8 cellular contexts compared by ENCODE assay signal in the genomic region with DNA sequence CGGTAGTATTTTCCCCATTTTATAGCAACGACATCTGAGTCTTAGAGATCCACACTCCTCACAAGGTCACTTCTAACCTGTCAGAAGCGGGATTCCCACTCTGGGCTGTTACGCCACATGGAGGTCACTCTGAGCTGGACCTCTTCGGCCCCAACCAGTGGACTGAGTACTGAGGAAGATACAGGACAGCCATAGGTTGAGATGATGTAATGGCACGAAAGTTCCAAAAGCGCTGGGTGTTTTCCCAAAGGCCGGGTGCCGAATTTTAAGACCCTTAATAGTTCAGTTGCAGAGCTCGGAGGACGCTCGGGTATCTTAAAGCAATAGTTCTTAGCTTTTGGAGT. TPM values are rescaled to one million over a fixed set of nuclear protein-coding genes. Genes with fewer than 3 reads are reported as not detected.
A peak's percentile ranks its signal among the peaks of the same experiment; 100 is the strongest.
DNase-seq lines count a peak whose midpoint lies in the region; ATAC-seq, FAIRE-seq and TF ChIP-seq lines count a peak whose summit lies in the region.

No MANE protein-coding gene starts in this region.

- peaks cover 43% of the 10 kb centered on the region for H3K36me3 Mint-ChIP-seq in activated B cell treated with CpG ODN at 0.5 μM for 24 hours (ENCODE audit: low read depth)

- ATAC-seq in activated B cell treated with CpG ODN at 0.5 μM for 24 hours (ENCODE audit: low read depth) (no peak), pancreas (peak; percentile 3 to 17 (median 4)), GM21737 (IDR thresholded peaks at IDR 0.05; ENCODE audit: unreplicated experiment) (no peak)

- peak overlapping the region; percentile 94 for H3K27ac Mint-ChIP-seq in activated B cell treated with CpG ODN at 0.5 μM for 24 hours

- POLR2A ChIA-PET in HEK293 (lab: Yijun Ruan, JAX) (no interaction called here), activated B cell treated with CpG ODN at 0.5 μM for 24 hours (lab: Charles Lee) (interaction anchor here (1.6 to 2.4 kb wide), 3 partner anchors 8 to 188 kb away, joined by 6 to 14 read pairs (median 9); partner anchors contain the start of gene CCSER2)

- H3K36me3 ChIP-seq in BE2C (peaks cover 28% of the 10 kb centered on the region), HEK293 (ENCODE audit: control insufficient read depth in 2 of 2, insufficient read depth in 1 of 2, low read length in 2 of 2) (peaks cover 21 to 34% of the 10 kb centered on the region in 2 experiments), pancreas (peaks cover 5 to 34% (median 13%) of the 10 kb centered on the region in 3 donors)

- H3K4me3 Mint-ChIP-seq in activated B cell treated with CpG ODN at 0.5 μM for 24 hours, result peak overlapping the region; percentile 96

- H3K4me1 Mint-ChIP-seq in activated B cell treated with CpG ODN at 0.5 μM for 24 hours, result peaks cover 32% of the 10 kb centered on the region

- intact Hi-C loops in activated B cell treated with CpG ODN at 0.5 μM for 24 hours (cut with micrococcal nuclease), result no loop called here
- intact Hi-C loops in pancreas (cut with DNase I), result no loop called here

- H3K27me3 ChIP-seq in BE2C (no peaks in the 10 kb centered on the region), pancreas (no peaks in the 10 kb centered on the region)

- no peak for FAIRE-seq in pancreas (lab: Jason Lieb, UNC)

- H3K27ac ChIP-seq in HEK293 (ENCODE audit: extremely low read depth, low read depth, low read length) (peak overlapping the region; percentile 58; the same call in 1 of the 2 replicates), pancreas (peak overlapping the region; percentile 96 to 98 (median 97))

- no peak for DNase-seq in BE2C
- DNase-seq in activated B cell treated with CpG ODN at 0.5 μM for 24 hours, result no peak
- DNase-seq in foreskin fibroblast, result peak; percentile 2 to 58
- peak in 2 of 6 donors; percentile 15 to 31 for DNase-seq in pancreas
- no peak for DNase-seq in iPS-NIHi11 (ENCODE audit: low spot score)
- DNase-seq in NCI-H1436 treated with DMSO at 0.1 percent for 48 hours (lab: John Stamatoyannopoulos, UW), result no peak

- TF ChIP-seq CTCF in BE2C (IDR thresholded peaks at IDR 0.05; ENCODE audit: low read depth, low read length), result no peak
- no peak for TF ChIP-seq CTCF in HEK293 (tag by site-specific recombination; IDR thresholded peaks at IDR 0.05)
- no peak for TF ChIP-seq CTCF in activated B cell treated with CpG ODN at 0.5 μM for 24 hours (IDR thresholded peaks at IDR 0.05)
- no peak for TF ChIP-seq CTCF in foreskin fibroblast (IDR thresholded peaks at IDR 0.05; ENCODE audit: low read depth, low read length)
- TF ChIP-seq CTCF in pancreas (IDR thresholded peaks at IDR 0.05), result no peak

- H3K9me3 Mint-ChIP-seq in activated B cell treated with CpG ODN at 0.5 μM for 24 hours, result no peaks in the 10 kb centered on the region

- CTCF ChIA-PET in HEK293 (lab: Yijun Ruan, JAX), result interaction anchor here (2.1 kb wide), 1 partner anchor 9 kb away, joined by 10 read pairs; no protein-coding TSS in a partner anchor
- CTCF ChIA-PET in activated B cell treated with CpG ODN at 0.5 μM for 24 hours (lab: Charles Lee), result interaction anchor here (1.2 to 1.7 kb wide), 2 partner anchors 8 to 10 kb away, joined by 3 to 5 read pairs; no protein-coding TSS in a partner anchor

- no peaks in the 10 kb centered on the region for H3K27me3 Mint-ChIP-seq in activated B cell treated with CpG ODN at 0.5 μM for 24 hours

- WGBS in pancreas, 2 donors, result 1 to 2% methylated on average over 12 of the region's 12 CpGs

- H3K9me3 ChIP-seq in BE2C (no peaks in the 10 kb centered on the region), HEK293 (ENCODE audit: control insufficient read depth, insufficient read depth, low read depth, low read length) (no peaks in the 10 kb centered on the region), pancreas (no peaks in the 10 kb centered on the region)

- H3K4me3 ChIP-seq in BE2C (ENCODE audit: low read depth, low read length) (peak overlapping the region; percentile 91), HEK293 (ENCODE audit: low read depth, low read length) (peak overlapping the region; percentile 87), foreskin fibroblast (ENCODE audit: low read depth in 1 of 2, low read length in 2 of 2) (peak overlapping the region; percentile 96 to 100), pancreas (peak overlapping the region; percentile 84 to 95 (median 87))

- H3K4me1 ChIP-seq in BE2C (peaks cover 2% of the 10 kb centered on the region; the same call in 1 of the 2 replicates), HEK293 (ENCODE audit: control insufficient read depth, insufficient read depth, low read length) (no peaks in the 10 kb centered on the region), pancreas (peaks cover 6 to 10% (median 9%) of the 10 kb centered on the region in 3 donors)

TF ChIP-seq in HEK293, 187 proteins besides CTCF, POLR2A, EP300 and RAD21:
- TF ChIP-seq ZNF629 (tag by site-specific recombination; IDR thresholded peaks at IDR 0.05) (no peak), ZNF624 (tag by site-specific recombination; IDR thresholded peaks at IDR 0.05) (no peak)
- TF ChIP-seq, protein P1, sequence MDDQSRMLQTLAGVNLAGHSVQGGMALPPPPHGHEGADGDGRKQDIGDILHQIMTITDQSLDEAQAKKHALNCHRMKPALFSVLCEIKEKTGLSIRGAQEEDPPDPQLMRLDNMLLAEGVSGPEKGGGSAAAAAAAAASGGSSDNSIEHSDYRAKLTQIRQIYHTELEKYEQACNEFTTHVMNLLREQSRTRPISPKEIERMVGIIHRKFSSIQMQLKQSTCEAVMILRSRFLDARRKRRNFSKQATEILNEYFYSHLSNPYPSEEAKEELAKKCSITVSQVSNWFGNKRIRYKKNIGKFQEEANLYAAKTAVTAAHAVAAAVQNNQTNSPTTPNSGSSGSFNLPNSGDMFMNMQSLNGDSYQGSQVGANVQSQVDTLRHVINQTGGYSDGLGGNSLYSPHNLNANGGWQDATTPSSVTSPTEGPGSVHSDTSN (CRISPR knock-in tag; IDR thresholded peaks at IDR 0.05), result no peak
- TF ChIP-seq, protein P2, sequence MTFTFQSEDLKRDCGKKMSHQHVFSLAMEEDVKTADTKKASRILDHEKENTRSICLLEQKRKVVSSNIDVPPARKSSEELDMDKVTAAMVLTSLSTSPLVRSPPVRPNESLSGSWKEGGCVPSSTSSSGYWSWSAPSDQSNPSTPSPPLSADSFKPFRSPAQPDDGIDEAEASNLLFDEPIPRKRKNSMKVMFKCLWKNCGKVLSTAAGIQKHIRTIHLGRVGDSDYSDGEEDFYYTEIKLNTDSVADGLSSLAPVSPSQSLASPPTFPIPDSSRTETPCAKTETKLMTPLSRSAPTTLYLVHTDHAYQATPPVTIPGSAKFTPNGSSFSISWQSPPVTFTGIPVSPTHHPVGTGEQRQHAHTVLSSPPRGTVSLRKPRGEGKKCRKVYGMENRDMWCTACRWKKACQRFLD (tag by site-specific recombination; IDR thresholded peaks at IDR 0.05), result no peak
- TF ChIP-seq, protein P3, sequence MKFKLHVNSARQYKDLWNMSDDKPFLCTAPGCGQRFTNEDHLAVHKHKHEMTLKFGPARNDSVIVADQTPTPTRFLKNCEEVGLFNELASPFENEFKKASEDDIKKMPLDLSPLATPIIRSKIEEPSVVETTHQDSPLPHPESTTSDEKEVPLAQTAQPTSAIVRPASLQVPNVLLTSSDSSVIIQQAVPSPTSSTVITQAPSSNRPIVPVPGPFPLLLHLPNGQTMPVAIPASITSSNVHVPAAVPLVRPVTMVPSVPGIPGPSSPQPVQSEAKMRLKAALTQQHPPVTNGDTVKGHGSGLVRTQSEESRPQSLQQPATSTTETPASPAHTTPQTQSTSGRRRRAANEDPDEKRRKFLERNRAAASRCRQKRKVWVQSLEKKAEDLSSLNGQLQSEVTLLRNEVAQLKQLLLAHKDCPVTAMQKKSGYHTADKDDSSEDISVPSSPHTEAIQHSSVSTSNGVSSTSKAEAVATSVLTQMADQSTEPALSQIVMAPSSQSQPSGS (tag by site-specific recombination; IDR thresholded peaks at IDR 0.05; ENCODE audit: low read depth), result 0 out of 2 replicates have a peak, but pooled peaks have one; percentile 3

RNA-seq across cellular contexts. Expression of gene GHITM, which starts 0.7 kb away (rescaled TPM):
- 198 TPM for polyA plus RNA-seq in BE2C (2012; ENCODE audit: insufficient read depth, insufficient read length, low read depth)
- 113 and 114 TPM in 2 replicates for total RNA-seq in activated B cell treated with CpG ODN at 0.5 μM for 24 hours
- total RNA-seq in pancreas, result 10 to 100 TPM; 31.5 to 57.8 (median 49.5) TPM
- polyA plus RNA-seq in pancreas, result 10 to 100 TPM; 31.1 to 68.5 TPM

RNA-seq across cellular contexts. Expression of gene GPR15LG, which starts 33.6 kb away (rescaled TPM):
- not detected for polyA plus RNA-seq in BE2C (2012; ENCODE audit: insufficient read depth, insufficient read length, low read depth)
- total RNA-seq in activated B cell treated with CpG ODN at 0.5 μM for 24 hours, result not detected in 2 replicates
- total RNA-seq in pancreas, result under 1 TPM in 1 of 6 donors, not detected in 5; 0.32 TPM
- under 1 TPM; 0.09 to 0.23 TPM for polyA plus RNA-seq in pancreas

RNA-seq across cellular contexts. Expression of gene CDHR1, which starts 54.3 kb away (rescaled TPM):
- polyA plus RNA-seq in BE2C (2012; ENCODE audit: insufficient read depth, insufficient read length, low read depth), result 0.48 TPM
- 2.8 and 3.7 TPM in 2 replicates for total RNA-seq in activated B cell treated with CpG ODN at 0.5 μM for 24 hours
- under 1 TPM in 5 of 6 donors, not detected in 1; 0.03 to 0.50 (median 0.32) TPM for total RNA-seq in pancreas
- under 1 TPM; 0.72 to 0.77 TPM for polyA plus RNA-seq in pancreas

Comparison
In these comparisons a context has a peak if more than half of its experiments do, and no peak if none do; other contexts are left out.
1. DNase-seq: peak in foreskin fibroblast (2 of 2); none in BE2C (single experiment), activated B cell treated with CpG ODN at 0.5 μM for 24 hours (single experiment), iPS-NIHi11 (single experiment) and NCI-H1436 treated with DMSO at 0.1 percent for 48 hours (single experiment).
2. ATAC-seq: peak in pancreas (4 of 4); none in activated B cell treated with CpG ODN at 0.5 μM for 24 hours (single experiment) and GM21737 (single experiment).
3. Peak in every context shown above with its lines, with median percentiles within 50 percentile points of each other: H3K4me3 ChIP-seq.